ENCODE assay signal across 8 cellular contexts in the genomic region with DNA sequence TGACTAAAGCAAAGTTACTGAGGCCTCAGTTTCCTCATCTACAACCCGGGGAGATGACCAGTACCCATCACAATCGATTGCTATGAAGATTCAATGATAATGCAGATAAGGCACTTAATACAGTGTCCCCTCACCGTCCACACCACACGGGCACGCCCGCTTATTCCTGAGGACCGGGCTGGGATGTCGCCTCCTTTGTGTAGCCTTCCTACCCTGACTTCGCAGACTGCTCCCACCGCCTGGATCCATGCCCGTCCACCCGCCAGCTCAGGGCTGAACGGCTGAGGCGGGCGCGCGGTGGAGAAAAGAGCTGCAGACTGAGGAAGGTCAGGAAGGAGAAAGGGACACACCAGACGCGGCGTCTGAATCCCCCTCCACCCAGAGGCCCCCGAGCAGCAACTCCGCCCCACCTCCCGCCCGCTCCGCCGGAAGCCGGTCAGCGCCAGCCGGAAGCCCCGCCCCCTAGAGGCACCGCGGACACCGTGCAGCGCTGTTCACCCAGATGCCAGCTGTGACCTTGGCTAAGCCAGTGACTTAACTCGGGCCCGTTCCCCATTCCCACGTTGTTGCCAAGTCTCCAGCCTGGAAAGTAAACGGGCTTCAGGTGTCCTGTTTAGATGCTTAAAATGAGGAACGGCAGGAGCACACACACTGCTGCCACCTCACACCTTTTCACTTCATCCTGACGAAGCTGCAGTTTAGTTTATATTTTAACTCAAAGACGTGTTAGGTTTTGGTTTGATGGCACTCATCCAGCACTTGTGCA.
DNase-seq lines count a peak whose midpoint lies in the region; ATAC-seq and TF ChIP-seq lines count a peak whose summit lies in the region.

KRABD2 (minus strand) TSS at position 403 of the 766 bp plus-strand sequence.

- H3K4me3 ChIP-seq in CD8-positive, alpha-beta memory T cell (ENCODE audit: low read length): peak within 1 kb of the TSS; percentile 77
- peak within 1 kb of the TSS; percentile 43 to 85 for H3K4me3 ChIP-seq in muscle layer of colon (ENCODE audit: low read depth in 1 of 2, low read length in 2 of 2)

- H3K36me3 ChIP-seq in CD8-positive, alpha-beta memory T cell (ENCODE audit: insufficient read depth, low read length): peaks cover 40% of the 10 kb centered on the region
- H3K36me3 ChIP-seq in muscle layer of colon (ENCODE audit: insufficient read depth, low read length): peaks cover 42% of the 10 kb centered on the region

- TF ChIP-seq CTCF in GM20000 (IDR thresholded peaks at IDR 0.05; ENCODE audit: extremely low read depth, missing control alignments): peak; percentile 62

- CTCF ChIA-PET in CD8-positive, alpha-beta memory T cell (lab: Charles Lee): interaction anchor here (0.8 to 1.9 kb wide), 9 partner anchors 10 to 369 kb away, joined by 3 to 6 read pairs (median 3); partner anchors contain the start of gene NDEL1

- H3K4me1 ChIP-seq in CD8-positive, alpha-beta memory T cell (ENCODE audit: insufficient read depth, low read length): peaks cover 34% of the 10 kb centered on the region
- peaks cover 34% of the 10 kb centered on the region for H3K4me1 ChIP-seq in muscle layer of colon (ENCODE audit: insufficient read depth, low read length)

- peak; percentile 98 for ATAC-seq in activated T-cell treated with anti-CD3 and anti-CD28 coated beads, Interleukin-2, amount 50 U/mL, for 4 hours
- ATAC-seq in esophagus mucosa: peak; percentile 96

- peak within 1 kb of the TSS; percentile 83 to 97 (median 94) for H3K27ac Mint-ChIP-seq in CD8-positive, alpha-beta memory T cell

- H3K27me3 ChIP-seq in CD8-positive, alpha-beta memory T cell (ENCODE audit: insufficient read depth, low read length, poor library complexity, severe bottlenecking): no peaks in the 10 kb centered on the region
- H3K27me3 ChIP-seq in muscle layer of colon (ENCODE audit: control insufficient read depth in 1 of 2, insufficient read depth in 2 of 2, low read length in 2 of 2): no peaks in the 10 kb centered on the region

- H3K9ac ChIP-seq in muscle layer of colon (ENCODE audit: low read length): peak within 1 kb of the TSS; percentile 99

- peaks cover 46 to 62% (median 57%) of the 10 kb centered on the region in 3 donors for H3K4me1 Mint-ChIP-seq in CD8-positive, alpha-beta memory T cell
- H3K4me1 Mint-ChIP-seq in activated T-cell treated with anti-CD3 and anti-CD28 coated beads, Interleukin-2, amount 50 U/mL, for 4 hours (ENCODE audit: low read depth): peaks cover 58% of the 10 kb centered on the region

- peak within 1 kb of the TSS; percentile 62 for H3K27ac ChIP-seq in CD8-positive, alpha-beta memory T cell (ENCODE audit: low read depth, low read length)
- H3K27ac ChIP-seq in muscle layer of colon (ENCODE audit: low read depth, low read length): peak within 1 kb of the TSS; percentile 89

- H3K9me3 ChIP-seq in CD8-positive, alpha-beta memory T cell (ENCODE audit: low read length): no peaks in the 10 kb centered on the region
- no peaks in the 10 kb centered on the region for H3K9me3 ChIP-seq in muscle layer of colon (ENCODE audit: low read length)

- H3K9me3 Mint-ChIP-seq in CD8-positive, alpha-beta memory T cell: no peaks in the 10 kb centered on the region
- H3K9me3 Mint-ChIP-seq in activated T-cell treated with anti-CD3 and anti-CD28 coated beads, Interleukin-2, amount 50 U/mL, for 4 hours: no peaks in the 10 kb centered on the region

- POLR2A ChIA-PET in CD8-positive, alpha-beta memory T cell (lab: Charles Lee): interaction anchor here (0.5 to 1.4 kb wide), 6 partner anchors 59 to 1145 kb away, joined by 3 to 6 read pairs (median 3); partner anchors contain the start of genes BORCS6 and NDEL1

- H3K36me3 Mint-ChIP-seq in CD8-positive, alpha-beta memory T cell: peaks cover 5 to 63% (median 19%) of the 10 kb centered on the region in 3 donors
- H3K36me3 Mint-ChIP-seq in activated T-cell treated with anti-CD3 and anti-CD28 coated beads, Interleukin-2, amount 50 U/mL, for 4 hours (ENCODE audit: insufficient read depth): peaks cover 47% of the 10 kb centered on the region

- H3K4me3 Mint-ChIP-seq in CD8-positive, alpha-beta memory T cell: peak within 1 kb of the TSS; percentile 88 to 97 (median 91)
- H3K4me3 Mint-ChIP-seq in activated T-cell treated with anti-CD3 and anti-CD28 coated beads, Interleukin-2, amount 50 U/mL, for 4 hours: peak within 1 kb of the TSS; percentile 85

- DNase-seq in CD8-positive, alpha-beta memory T cell: peak; percentile 86 to 93 (median 88)
- DNase-seq in GM20000 (ENCODE audit: low spot score): peak; percentile 97
- peak; percentile 90 for DNase-seq in HuH-7.5 (ENCODE audit: low spot score)
- peak; percentile 93 for DNase-seq in OCI-M1 (lab: John Stamatoyannopoulos, UW)
- peak; percentile 85 for DNase-seq in activated T-cell treated with anti-CD3 and anti-CD28 coated beads, Interleukin-2, amount 50 U/mL, for 4 hours
- DNase-seq in stimulated activated CD8-positive, alpha-beta memory T cell treated with anti-CD3 and anti-CD28 coated beads, Interleukin-4, amount 100 ng/mL, for 48 hours: peak; percentile 95

- no peaks in the 10 kb centered on the region for H3K27me3 Mint-ChIP-seq in CD8-positive, alpha-beta memory T cell
- H3K27me3 Mint-ChIP-seq in activated T-cell treated with anti-CD3 and anti-CD28 coated beads, Interleukin-2, amount 50 U/mL, for 4 hours (ENCODE audit: low read depth): no peaks in the 10 kb centered on the region

Comparison
In these comparisons a context has a peak if more than half of its experiments do, and no peak if none do; other contexts are left out.
1. Peak in every context shown above with its lines: DNase-seq, ATAC-seq, H3K4me3 ChIP-seq and H3K27ac ChIP-seq.